9 cellular contexts compared by ENCODE assay signal in genomic region chr10:80462986-80463741, GRCh38. TPM values are rescaled to one million over a fixed set of nuclear protein-coding genes. Genes with fewer than 3 reads are reported as not detected.
DNase-seq lines count a peak whose midpoint lies in the region; ATAC-seq and TF ChIP-seq lines count a peak whose summit lies in the region.
"Had no signal": no experiment of that assay in that cellular context is flagged by ENCODE, and none has a peak within 500 bp of the region (broad histone marks: within the 10 kb centered on the region; RNA-seq: fewer than 3 reads in every experiment).

No MANE protein-coding gene starts in this region.

- H3K9me3 ChIP-seq in H9 (ENCODE audit: control insufficient read depth, low read depth, low read length) (no peaks in the 10 kb centered on the region), SK-N-MC (ENCODE audit: low read depth, low read length) (no peaks in the 10 kb centered on the region), fibroblast of lung (ENCODE audit: control insufficient read depth, insufficient read depth, low read depth, low read length) (no peaks in the 10 kb centered on the region), smooth muscle cell (replicated peaks; ENCODE audit: low read depth) (no peaks in the 10 kb centered on the region)

- H2BK5ac ChIP-seq in H9 (ENCODE audit: insufficient read length, low read length) = no peak overlapping the region

- H3K27me3 ChIP-seq in H9 (ENCODE audit: insufficient read depth, low read length) (no peaks in the 10 kb centered on the region; the same call in 1 of the 2 replicates), fibroblast of lung (ENCODE audit: control insufficient read depth, insufficient read depth, low read length) (no peaks in the 10 kb centered on the region), smooth muscle cell (ENCODE audit: low read depth) (no peaks in the 10 kb centered on the region)

- DNase-seq in DMS153 treated with DMSO at 0.1 percent for 48 hours (lab: John Stamatoyannopoulos, UW; ENCODE audit: unreplicated experiment) = peak; percentile 5
- no peak for DNase-seq in DMS153 (lab: John Stamatoyannopoulos, UW)
- DNase-seq in H9 = no peak
- DNase-seq in SK-N-MC (ENCODE audit: low read depth, low spot score) = no peak
- DNase-seq in fibroblast of lung (ENCODE audit: low read depth in 2 of 2) = peak; percentile 51 to 77
- DNase-seq in smooth muscle cell (lab: John Stamatoyannopoulos, UW; ENCODE audit: unreplicated experiment) = no peak
- no peak for DNase-seq in pons (ENCODE audit: low spot score)

- peak overlapping the region in 2 of 3 experiments; percentile 32 to 38; a peak in 3 of 7 replicates for H3K27ac Mint-ChIP-seq in H9

- no peak overlapping the region for H3K27ac ChIP-seq in H9 (ENCODE audit: insufficient read length, low read depth, low read length)
- peak overlapping the region; percentile 87 for H3K27ac ChIP-seq in SK-N-MC
- peak overlapping the region; percentile 32 for H3K27ac ChIP-seq in fibroblast of lung (ENCODE audit: insufficient read depth, low read length)
- peak overlapping the region; percentile 63 for H3K27ac ChIP-seq in smooth muscle cell (ENCODE audit: low read depth)
- H3K27ac ChIP-seq: 22Rv1 had no signal

- H3K23ac ChIP-seq in H9 (ENCODE audit: insufficient read length, low read depth, low read length) = no peak overlapping the region

- peaks cover 94 to 98% of the 10 kb centered on the region in 2 experiments for H3K4me1 Mint-ChIP-seq in H9

- H3T11ph ChIP-seq in H9 (ENCODE audit: low read length) = no peak overlapping the region

- no peak overlapping the region for H3K18ac ChIP-seq in H9 (ENCODE audit: insufficient read length, low read depth, low read length)

- H2BK12ac ChIP-seq in H9 (ENCODE audit: insufficient read length, low read depth, low read length) = no peak overlapping the region

- TF ChIP-seq CTCF in H9 (conservative IDR thresholded peaks at IDR 0.05) = no peak
- TF ChIP-seq CTCF in fibroblast of lung (conservative IDR thresholded peaks at IDR 0.05 in 1 of 2, IDR thresholded peaks at IDR 0.05 in 1 of 2; ENCODE audit: low read depth in 1 of 2, low read length in 2 of 2) = no peak
- no peak for TF ChIP-seq CTCF in smooth muscle cell (IDR thresholded peaks at IDR 0.05; ENCODE audit: borderline replicate concordance, insufficient read depth, poor library complexity, severe bottlenecking)

- H4K5ac ChIP-seq in H9 (ENCODE audit: insufficient read length, low read depth, low read length) = no peak overlapping the region

- no peak overlapping the region for H3K56ac ChIP-seq in H9 (ENCODE audit: insufficient read length, low read depth, low read length)

- peaks cover 4% of the 10 kb centered on the region for H4K20me1 ChIP-seq in H9 (ENCODE audit: control insufficient read depth, insufficient read depth, insufficient read length)
- no peaks in the 10 kb centered on the region for H4K20me1 ChIP-seq in fibroblast of lung (ENCODE audit: control insufficient read depth, extremely low read depth, insufficient read depth, low read length)
- peaks cover 98% of the 10 kb centered on the region for H4K20me1 ChIP-seq in smooth muscle cell (ENCODE audit: low read depth)

- peaks cover 23% of the 10 kb centered on the region for H3F3A ChIP-seq in smooth muscle cell (ENCODE audit: low read depth)

- H4K91ac ChIP-seq in H9 (ENCODE audit: insufficient read length, low read depth, low read length) = no peak overlapping the region

- no peaks in the 10 kb centered on the region for H3K36me3 ChIP-seq in SK-N-MC (ENCODE audit: insufficient read depth, low read length)
- no peaks in the 10 kb centered on the region for H3K36me3 ChIP-seq in fibroblast of lung (ENCODE audit: control insufficient read depth, insufficient read depth, low read length)
- no peaks in the 10 kb centered on the region for H3K36me3 ChIP-seq in smooth muscle cell (ENCODE audit: low read depth)

- H3K79me2 ChIP-seq in H9 (ENCODE audit: insufficient read depth, low read length) (peaks cover 20% of the 10 kb centered on the region; the same call in 1 of the 2 replicates), fibroblast of lung (ENCODE audit: control insufficient read depth, insufficient read depth, low read length) (peaks cover 79% of the 10 kb centered on the region), smooth muscle cell (ENCODE audit: low read depth) (peaks cover 99% of the 10 kb centered on the region)

- no peaks in the 10 kb centered on the region for H3K9me3 Mint-ChIP-seq in H9

- H3K9ac ChIP-seq in H9 (ENCODE audit: extremely low read depth, insufficient read length, low read length) (no peak overlapping the region), SK-N-MC (ENCODE audit: insufficient read length) (no peak overlapping the region), fibroblast of lung (ENCODE audit: insufficient read depth, low read length) (no peak overlapping the region), smooth muscle cell (ENCODE audit: low read depth) (peak overlapping the region; percentile 14)

- H2BK20ac ChIP-seq in H9 (ENCODE audit: low read depth, low read length, poor library complexity, severe bottlenecking) = no peak overlapping the region

- no CpG with 5 or more reads among the region's 5 CpGs for WGBS in H9 (ENCODE audit: extremely low coverage, insufficient read length, low lambda C conversion rate)
- WGBS in smooth muscle cell (ENCODE audit: low lambda C conversion rate) = 71% methylated on average over 5 of the region's 5 CpGs

- no peak overlapping the region for H4K8ac ChIP-seq in H9 (replicated peaks; ENCODE audit: insufficient read length, low read depth, low read length)

- no peak overlapping the region; a peak in 1 of 5 replicates for H3K4me3 Mint-ChIP-seq in H9

- H3K4me1 ChIP-seq in H9 (ENCODE audit: insufficient read depth, low read length) = peaks cover 40% of the 10 kb centered on the region
- H3K4me1 ChIP-seq in fibroblast of lung (ENCODE audit: control insufficient read depth, extremely low read depth, insufficient read depth, low read length) = peaks cover 43% of the 10 kb centered on the region
- H3K4me1 ChIP-seq in smooth muscle cell (ENCODE audit: low read depth) = peaks cover 93% of the 10 kb centered on the region

- H3K4me3 ChIP-seq in SK-N-MC (peak overlapping the region; percentile 38), fibroblast of lung (replicated peaks in 1 of 4; ENCODE audit: control extremely low read depth in 1 of 4, insufficient read depth in 1 of 4, low read depth in 3 of 4, low read length in 4 of 4) (peak overlapping the region in 2 of 4 experiments; percentile 5 to 21), smooth muscle cell (no peak overlapping the region)

- H3K4me2 ChIP-seq in H9 (ENCODE audit: insufficient read depth, insufficient read length, low read length) (no peak overlapping the region), fibroblast of lung (ENCODE audit: extremely low read depth, insufficient read depth, low read length) (peak overlapping the region; percentile 26), smooth muscle cell (peak overlapping the region; percentile 64)

- peaks cover 7% of the 10 kb centered on the region for H3K23me2 ChIP-seq in H9 (ENCODE audit: insufficient read length, low read depth, low read length, poor library complexity, severe bottlenecking)

- H3K14ac ChIP-seq in H9 (ENCODE audit: insufficient read depth, low read length) = no peak overlapping the region

- no peak for ATAC-seq in esophagus mucosa

- no peaks in the 10 kb centered on the region; a peak in 1 of 7 replicates for H3K36me3 Mint-ChIP-seq in H9 (ENCODE audit: insufficient read depth in 1 of 3, low read depth in 3 of 3)

- H2AK5ac ChIP-seq in H9 (ENCODE audit: insufficient read length, low read length) = no peak overlapping the region

- H3K79me1 ChIP-seq in H9 (ENCODE audit: insufficient read depth, low read depth, low read length, poor library complexity, severe bottlenecking) = peaks cover 5% of the 10 kb centered on the region

- H2BK15ac ChIP-seq in H9 (ENCODE audit: low read depth, low read length) = no peak overlapping the region

- no peak overlapping the region for H3K4ac ChIP-seq in H9 (ENCODE audit: low read depth, low read length)

- H2AFZ ChIP-seq in H9 (ENCODE audit: low read length) (no peak overlapping the region), fibroblast of lung (ENCODE audit: low read length) (no peak overlapping the region), smooth muscle cell (ENCODE audit: low read depth) (no peak overlapping the region)

- H2BK120ac ChIP-seq in H9 (ENCODE audit: low read depth, low read length, poor library complexity, severe bottlenecking) = no peak overlapping the region

- H3K27me3 Mint-ChIP-seq in H9 (ENCODE audit: low read depth) = peaks cover 20% of the 10 kb centered on the region

RNA-seq across cellular contexts. Expression of gene TSPAN14, which starts 9.1 kb away (rescaled TPM):
- total RNA-seq in H9 (2021) (46.6 and 46.8 TPM in 2 replicates), fibroblast of lung (5.6 and 12.1 TPM in 2 replicates), smooth muscle cell (39.8 and 42.7 TPM in 2 replicates), esophagus mucosa (94.6 TPM)
- polyA plus RNA-seq in fibroblast of lung (30.9 and 50.0 TPM in 2 replicates), smooth muscle cell (46.3 and 82.5 TPM in 2 replicates)
- polyA plus RNA-seq in fibroblast of lung (2012) = 25.5 and 41.9 TPM in 2 replicates
- polyA minus RNA-seq in fibroblast of lung (ENCODE audit: low replicate concordance) = 34.8 and 96.2 TPM in 2 replicates

RNA-seq across cellular contexts. Expression of gene PRXL2A, which starts 54.8 kb away (rescaled TPM):
- 43.4 and 47.1 TPM in 2 replicates for total RNA-seq in H9 (2021)
- 13.9 and 19.2 TPM in 2 replicates for total RNA-seq in fibroblast of lung
- 1.6 and 2.2 TPM in 2 replicates for polyA plus RNA-seq in fibroblast of lung
- polyA plus RNA-seq in fibroblast of lung (2012) = 1.5 and 1.7 TPM in 2 replicates
- polyA minus RNA-seq in fibroblast of lung (ENCODE audit: low replicate concordance) = not detected in 2 replicates
- 28.8 and 43.6 TPM in 2 replicates for total RNA-seq in smooth muscle cell
- 80.0 and 82.0 TPM in 2 replicates for polyA plus RNA-seq in smooth muscle cell
- 209 TPM for total RNA-seq in esophagus mucosa

Comparison
In these comparisons a context has a peak if more than half of its experiments do, and no peak if none do; other contexts are left out.
1. DNase-seq: peak in DMS153 treated with DMSO at 0.1 percent for 48 hours (single experiment) and fibroblast of lung (2 of 2); none in DMS153 (single experiment), H9 (single experiment), SK-N-MC (single experiment), smooth muscle cell (single experiment) and pons (single experiment).